ENCODE assay signal across 12 cellular contexts in genomic region chr9:129501771-129502324, GRCh38.
DNase-seq lines count a peak whose midpoint lies in the region; ATAC-seq, FAIRE-seq and TF ChIP-seq lines count a peak whose summit lies in the region.
"Had no signal": no experiment of that assay in that cellular context is flagged by ENCODE, and none has a peak within 500 bp of the region (broad histone marks: within the 10 kb centered on the region; RNA-seq: fewer than 3 reads in every experiment).

No MANE protein-coding gene starts in this region.

- H3K27ac ChIP-seq in astrocyte (ENCODE audit: low read depth, low read length) (no peak overlapping the region), lower lobe of right lung (peak overlapping the region; percentile 49), subcutaneous abdominal adipose tissue (ENCODE audit: low read depth, low read length) (peak overlapping the region; percentile 41)

- H3K9ac ChIP-seq in astrocyte (ENCODE audit: low read length): no peak overlapping the region
- H3K9ac ChIP-seq in subcutaneous abdominal adipose tissue (ENCODE audit: low read length in 5 of 5): no peak overlapping the region

- TF ChIP-seq CTCF in astrocyte (IDR thresholded peaks at IDR 0.05; ENCODE audit: insufficient read depth, low read depth, low read length) (no peak), lower lobe of right lung (IDR thresholded peaks at IDR 0.05) (no peak)

- H3K27me3 Mint-ChIP-seq in astrocyte (ENCODE audit: low read depth, unreplicated experiment): no peaks in the 10 kb centered on the region
- H3K27me3 Mint-ChIP-seq: activated naive CD8-positive, alpha-beta T cell treated with anti-CD3 and anti-CD28 coated beads, Interleukin-2, amount 50 U/mL, for 24 hours had no signal

- H3K79me2 ChIP-seq in astrocyte (ENCODE audit: insufficient read depth, low read length): peaks cover 17% of the 10 kb centered on the region

- H3K4me1 ChIP-seq in astrocyte (ENCODE audit: insufficient read depth, low read length): peaks cover 60% of the 10 kb centered on the region
- peaks cover 25% of the 10 kb centered on the region for H3K4me1 ChIP-seq in lower lobe of right lung
- H3K4me1 ChIP-seq in subcutaneous abdominal adipose tissue (ENCODE audit: control insufficient read depth in 5 of 5, insufficient read depth in 5 of 5, low read length in 5 of 5): peaks cover 2 to 56% (median 45%) of the 10 kb centered on the region in 5 donors

- intact Hi-C loops in lower lobe of right lung (cut with DNase I): no loop called here

- peaks cover 10% of the 10 kb centered on the region for H3K36me3 Mint-ChIP-seq in astrocyte (ENCODE audit: low read depth, unreplicated experiment)

- no peak overlapping the region for H2AFZ ChIP-seq in astrocyte (ENCODE audit: low read depth, low read length)

- H3K4me3 Mint-ChIP-seq in astrocyte (ENCODE audit: unreplicated experiment): peak overlapping the region; percentile 50
- H3K4me3 Mint-ChIP-seq: activated naive CD8-positive, alpha-beta T cell treated with anti-CD3 and anti-CD28 coated beads, Interleukin-2, amount 50 U/mL, for 24 hours; activated T-cell treated with anti-CD3 and anti-CD28 coated beads, Interleukin-2, amount 50 U/mL, for 4 hours had no signal

- no peak for FAIRE-seq in astrocyte (lab: Jason Lieb, UNC)

- H3K36me3 ChIP-seq in astrocyte (ENCODE audit: insufficient read depth, low read length): no peaks in the 10 kb centered on the region
- peaks cover 29% of the 10 kb centered on the region for H3K36me3 ChIP-seq in lower lobe of right lung
- H3K36me3 ChIP-seq in subcutaneous abdominal adipose tissue (ENCODE audit: control insufficient read depth in 5 of 5, insufficient read depth in 5 of 5, low read length in 5 of 5): peaks cover 0 to 28% (median 10%) of the 10 kb centered on the region in 5 donors

- ATAC-seq in lower lobe of right lung (peak; percentile 15 to 57), HG03135 (IDR thresholded peaks at IDR 0.05; ENCODE audit: unreplicated experiment) (no peak)
- ATAC-seq: activated naive CD8-positive, alpha-beta T cell treated with anti-CD3 and anti-CD28 coated beads, Interleukin-2, amount 50 U/mL, for 24 hours; activated T-cell treated with anti-CD3 and anti-CD28 coated beads, Interleukin-2, amount 50 U/mL, for 4 hours; sciatic nerve had no signal

- peak overlapping the region; percentile 86 for H3K27ac Mint-ChIP-seq in astrocyte (ENCODE audit: unreplicated experiment)
- H3K27ac Mint-ChIP-seq: activated naive CD8-positive, alpha-beta T cell treated with anti-CD3 and anti-CD28 coated beads, Interleukin-2, amount 50 U/mL, for 24 hours had no signal

- peak; percentile 7 for DNase-seq in NCI-H345 (lab: John Stamatoyannopoulos, UW)
- no peak for DNase-seq in NCI-H345 treated with DMSO at 0.1 percent for 48 hours (lab: John Stamatoyannopoulos, UW; ENCODE audit: unreplicated experiment)
- DNase-seq in astrocyte (ENCODE audit: low read depth): no peak
- DNase-seq in lower lobe of right lung: peak; percentile 73
- DNase-seq in anterior cingulate cortex (lab: John Stamatoyannopoulos, UW): no peak
- no peak for DNase-seq in medulla oblongata (ENCODE audit: extremely low spot score)
- DNase-seq: activated naive CD8-positive, alpha-beta T cell treated with anti-CD3 and anti-CD28 coated beads, Interleukin-2, amount 50 U/mL, for 24 hours; activated T-cell treated with anti-CD3 and anti-CD28 coated beads, Interleukin-2, amount 50 U/mL, for 4 hours; NCI-H2171 treated with DMSO at 0.1 percent for 48 hours had no signal

- H4K20me1 ChIP-seq in astrocyte (ENCODE audit: insufficient read depth, low read length): no peaks in the 10 kb centered on the region

- no peak overlapping the region for H3K4me2 ChIP-seq in astrocyte (ENCODE audit: low read length)

- H3K4me3 ChIP-seq in astrocyte (ENCODE audit: insufficient read depth, low read depth, low read length) (no peak overlapping the region), lower lobe of right lung (no peak overlapping the region), subcutaneous abdominal adipose tissue (ENCODE audit: low read depth in 1 of 5, low read length in 5 of 5) (no peak overlapping the region)

- H3K9me3 Mint-ChIP-seq in astrocyte (ENCODE audit: unreplicated experiment): peaks cover 1% of the 10 kb centered on the region
- H3K9me3 Mint-ChIP-seq: activated naive CD8-positive, alpha-beta T cell treated with anti-CD3 and anti-CD28 coated beads, Interleukin-2, amount 50 U/mL, for 24 hours; activated T-cell treated with anti-CD3 and anti-CD28 coated beads, Interleukin-2, amount 50 U/mL, for 4 hours had no signal

- H3K9me3 ChIP-seq in astrocyte (ENCODE audit: insufficient read depth, low read depth, low read length) (no peaks in the 10 kb centered on the region), lower lobe of right lung (no peaks in the 10 kb centered on the region), subcutaneous abdominal adipose tissue (ENCODE audit: control insufficient read depth in 5 of 5, low read length in 5 of 5) (no peaks in the 10 kb centered on the region)

- peaks cover 45% of the 10 kb centered on the region for H3K4me1 Mint-ChIP-seq in astrocyte (ENCODE audit: low read depth, unreplicated experiment)

- H3K27me3 ChIP-seq in astrocyte (ENCODE audit: insufficient read depth, low read length) (no peaks in the 10 kb centered on the region), lower lobe of right lung (ENCODE audit: low read depth) (no peaks in the 10 kb centered on the region), subcutaneous abdominal adipose tissue (ENCODE audit: control insufficient read depth in 5 of 5, insufficient read depth in 4 of 5, low read length in 5 of 5) (no peaks in the 10 kb centered on the region)

Comparison
In these comparisons a context has a peak if more than half of its experiments do, and no peak if none do; other contexts are left out.
1. DNase-seq: peak in NCI-H345 (single experiment) and lower lobe of right lung (single experiment); none in NCI-H345 treated with DMSO at 0.1 percent for 48 hours (single experiment), astrocyte (single experiment), anterior cingulate cortex (0 of 58) and medulla oblongata (single experiment).